8 cellular contexts compared by ENCODE assay signal in genomic region chr5:172697123-172698121, GRCh38. TPM values are rescaled to one million over a fixed set of nuclear protein-coding genes. Genes with fewer than 3 reads are reported as not detected.
DNase-seq lines count a peak whose midpoint lies in the region; TF ChIP-seq lines count a peak whose summit lies in the region.

No MANE protein-coding gene starts in this region.

- H3K4me1 Mint-ChIP-seq in activated naive CD4-positive, alpha-beta T cell treated with anti-CD3 and anti-CD28 coated beads, Interleukin-2, amount 10 ng/mL, durations not matched to agents 7 days and 5 days, result peaks cover 24% of the 10 kb centered on the region

- H3K9me3 ChIP-seq in MM.1S (replicated peaks; ENCODE audit: insufficient read depth, low read length), result no peaks in the 10 kb centered on the region

- peak overlapping the region; percentile 93 for H3K4me2 ChIP-seq in MM.1S (ENCODE audit: low read depth, low read length)

- H3K27ac Mint-ChIP-seq in activated naive CD4-positive, alpha-beta T cell treated with anti-CD3 and anti-CD28 coated beads, Interleukin-2, amount 10 ng/mL, durations not matched to agents 7 days and 5 days, result peak overlapping the region; percentile 87

- H3K36me3 ChIP-seq in MM.1S (replicated peaks; ENCODE audit: insufficient read depth, low read length), result no peaks in the 10 kb centered on the region

- H3K27ac ChIP-seq in MM.1S (ENCODE audit: low read length), result no peak overlapping the region
- H3K27ac ChIP-seq in temporal lobe (ENCODE audit: low read depth, low read length), result peak overlapping the region; percentile 27

- DNase-seq in EL (peak; percentile 88), H4 (ENCODE audit: low spot score) (peak; percentile 84), MM.1S (peak; percentile 89), SK-MEL-5 (ENCODE audit: low read depth, low spot score) (peak; percentile 83), glomerular endothelial cell (ENCODE audit: extremely low read depth, low read depth, low spot score) (peak; percentile 67), occipital lobe (lab: John Stamatoyannopoulos, UW) (peak; percentile 70)
- peak; percentile 93 for DNase-seq in activated naive CD4-positive, alpha-beta T cell treated with anti-CD3 and anti-CD28 coated beads, Interleukin-2, amount 10 ng/mL, durations not matched to agents 7 days and 5 days

- H3K9me2 ChIP-seq in MM.1S (replicated peaks; ENCODE audit: insufficient read depth, low read length), result no peaks in the 10 kb centered on the region

- H3K9me3 Mint-ChIP-seq in activated naive CD4-positive, alpha-beta T cell treated with anti-CD3 and anti-CD28 coated beads, Interleukin-2, amount 10 ng/mL, durations not matched to agents 7 days and 5 days, result no peaks in the 10 kb centered on the region

- CTCF ChIA-PET in activated naive CD4-positive, alpha-beta T cell treated with anti-CD3 and anti-CD28 coated beads, Interleukin-2, amount 10 ng/mL, durations not matched to agents 7 days and 5 days (lab: Charles Lee), result interaction anchor here (0.7 to 5.8 kb wide), 20 partner anchors 9 to 736 kb away, joined by 3 to 68 read pairs (median 4); partner anchors contain the start of gene NEURL1B

- H4K20me1 ChIP-seq in MM.1S (ENCODE audit: insufficient read depth, low read length), result no peaks in the 10 kb centered on the region

- peak; percentile 90 for TF ChIP-seq CTCF in MM.1S (IDR thresholded peaks at IDR 0.05; ENCODE audit: low read length)

- peak overlapping the region; percentile 74 for H3K9ac ChIP-seq in MM.1S (ENCODE audit: low read length)

- peak overlapping the region; percentile 88 for H3K4me3 Mint-ChIP-seq in activated naive CD4-positive, alpha-beta T cell treated with anti-CD3 and anti-CD28 coated beads, Interleukin-2, amount 10 ng/mL, durations not matched to agents 7 days and 5 days

- H3K4me1 ChIP-seq in MM.1S (ENCODE audit: low read length), result no peaks in the 10 kb centered on the region; the same call in 1 of the 2 replicates

- peak overlapping the region; percentile 99 for H2AFZ ChIP-seq in MM.1S (ENCODE audit: low read length)

- H3F3A ChIP-seq in MM.1S (ENCODE audit: insufficient read depth, low read length), result no peaks in the 10 kb centered on the region

- H3K79me2 ChIP-seq in MM.1S (ENCODE audit: low read length), result no peaks in the 10 kb centered on the region

- H3K36me3 Mint-ChIP-seq in activated naive CD4-positive, alpha-beta T cell treated with anti-CD3 and anti-CD28 coated beads, Interleukin-2, amount 10 ng/mL, durations not matched to agents 7 days and 5 days, result no peaks in the 10 kb centered on the region

- peaks cover 23% of the 10 kb centered on the region for H3K27me3 ChIP-seq in MM.1S (replicated peaks; ENCODE audit: insufficient read depth, low read length)

- peak overlapping the region; percentile 87 for H3K4me3 ChIP-seq in MM.1S (ENCODE audit: low read length)

- peaks cover 43% of the 10 kb centered on the region for H3K27me3 Mint-ChIP-seq in activated naive CD4-positive, alpha-beta T cell treated with anti-CD3 and anti-CD28 coated beads, Interleukin-2, amount 10 ng/mL, durations not matched to agents 7 days and 5 days

- in situ Hi-C loops in SK-MEL-5 (cut with HindIII; ENCODE audit: low pct_unique_long_range_greater_than_20kb, low sequenced_read_pairs), result no loop called here

RNA-seq across cellular contexts. Expression of gene NEURL1B, which starts 56.4 kb away (rescaled TPM):
- total RNA-seq in H4 (2014; rRNA removed; shearing (Covaris generic)), result 1.6 and 2.2 TPM in 2 replicates
- 0.11 and 0.32 TPM in 2 replicates for total RNA-seq in SK-MEL-5 (2014; rRNA removed; shearing (Covaris generic))
- 0.55 and 0.89 TPM in 2 replicates for polyA plus RNA-seq in SK-MEL-5 (2015; cell fraction: cytosol; rRNA removed)
- 0.58 and 0.81 TPM in 2 replicates for polyA plus RNA-seq in SK-MEL-5 (2015; cell fraction: nucleus; rRNA removed)
- total RNA-seq in glomerular endothelial cell, result 15.2 and 19.4 TPM in 2 replicates
- total RNA-seq in occipital lobe, result 19.2 TPM
- total RNA-seq in temporal lobe, result 18.2 TPM
